Comparison of ENCODE assay signal across 17 cellular contexts in genomic region chrX:76827672-76828071, GRCh38.
"Had no signal": no experiment of that assay in that cellular context is flagged by ENCODE, and none has a peak within 500 bp of the region (broad histone marks: within the 10 kb centered on the region; RNA-seq: fewer than 3 reads in every experiment).

No MANE protein-coding gene starts in this region.

- FAIRE-seq: K562, RCC 7860 had no signal

- H3K27ac ChIP-seq: SJSA1, SK-N-MC had no signal

- H3K27ac Mint-ChIP-seq: IgD-negative memory B cell had no signal

- H3K4me3 ChIP-seq: K562, SJSA1, SK-N-MC had no signal

- H3K27me3 Mint-ChIP-seq: IgD-negative memory B cell had no signal

- ATAC-seq: K562 had no signal

- H3K36me3 ChIP-seq: SJSA1 had no signal

- H3K9me3 Mint-ChIP-seq: IgD-negative memory B cell had no signal

- H3K9me3 ChIP-seq: SJSA1 had no signal

- H3K4me1 ChIP-seq: SJSA1 had no signal

- DNase-seq: NCI-H1092 treated with DMSO at 0.1 percent for 48 hours, NCI-H1436, NCI-H187, NCI-H2029 treated with DMSO at 0.1 percent for 48 hours, NCI-H2171 treated with DMSO at 0.1 percent for 48 hours, NCI-H2227 treated with DMSO at 0.1 percent for 48 hours, NCI-H524, NCI-H526 treated with DMSO at 0.1 percent for 48 hours, NCI-H748 treated with DMSO at 0.1 percent for 48 hours, Right ventricle myocardium superior, RPMI8226, SIG-M5 had no signal

- H3K4me3 Mint-ChIP-seq: IgD-negative memory B cell had no signal

- H3K27me3 ChIP-seq: SJSA1 had no signal

- H3K36me3 Mint-ChIP-seq: IgD-negative memory B cell had no signal

- H3K4me1 Mint-ChIP-seq: IgD-negative memory B cell had no signal
